In genomic region chr7:116793795-116794360, GRCh38 we compare ENCODE assay signal across 19 cellular contexts.
DNase-seq lines count a peak whose midpoint lies in the region; ATAC-seq and TF ChIP-seq lines count a peak whose summit lies in the region.
"Had no signal": no experiment of that assay in that cellular context is flagged by ENCODE, and none has a peak within 500 bp of the region (broad histone marks: within the 10 kb centered on the region; RNA-seq: fewer than 3 reads in every experiment).

No MANE protein-coding gene starts in this region.

- H4K20me1 ChIP-seq in GM23338 (replicated peaks; ENCODE audit: insufficient read depth): no peaks in the 10 kb centered on the region

- no peaks in the 10 kb centered on the region; the same call in 2 of the 3 replicates for H3K9me3 Mint-ChIP-seq in GM23338
- H3K9me3 Mint-ChIP-seq: CD8-positive, alpha-beta memory T cell; IgD-negative memory B cell had no signal

- no peaks in the 10 kb centered on the region for H3F3A ChIP-seq in GM23338 (replicated peaks; ENCODE audit: low read depth)

- H2AFZ ChIP-seq in GM23338: no peak overlapping the region
- H2AFZ ChIP-seq: GM23248 had no signal

- H3K27me3 ChIP-seq in GM23338 (ENCODE audit: insufficient read depth): no peaks in the 10 kb centered on the region
- H3K27me3 ChIP-seq in colonic mucosa: no peaks in the 10 kb centered on the region
- no peaks in the 10 kb centered on the region for H3K27me3 ChIP-seq in gastrocnemius medialis

- H3K27ac ChIP-seq in GM23338 (ENCODE audit: low read depth) (0 out of 2 replicates have a peak overlapping the region, but pooled peaks have one; percentile 14), colonic mucosa (peak overlapping the region; percentile 54), gastrocnemius medialis (peak overlapping the region in 3 of 4 donors; percentile 9 to 45 (median 31))
- H3K27ac ChIP-seq: GM23248 had no signal

- intact Hi-C loops in colonic mucosa (cut with DNase I) (no loop called here), gastrocnemius medialis (cut with DNase I; ENCODE audit: low total_unique reads) (no loop called here)

- no peak overlapping the region for H3K4me2 ChIP-seq in GM23338

- H3K9me3 ChIP-seq in colonic mucosa (no peaks in the 10 kb centered on the region), gastrocnemius medialis (no peaks in the 10 kb centered on the region)
- H3K9me3 ChIP-seq: BE2C had no signal

- ATAC-seq in GM23338 (no peak), gastrocnemius medialis (no peak), GM18517 (IDR thresholded peaks at IDR 0.05; ENCODE audit: unreplicated experiment) (no peak), GM21515 (IDR thresholded peaks at IDR 0.05; ENCODE audit: unreplicated experiment) (no peak)
- ATAC-seq: HepG2 had no signal

- H3K36me3 ChIP-seq in GM23338 (ENCODE audit: insufficient read depth) (no peaks in the 10 kb centered on the region), colonic mucosa (no peaks in the 10 kb centered on the region), gastrocnemius medialis (peaks cover 0 to 18% of the 10 kb centered on the region in 2 donors)
- H3K36me3 ChIP-seq: BE2C had no signal

- H3K79me2 ChIP-seq in GM23338 (replicated peaks; ENCODE audit: insufficient read depth): no peaks in the 10 kb centered on the region

- TF ChIP-seq CTCF in GM23338 (conservative IDR thresholded peaks at IDR 0.05; ENCODE audit: low read depth in 2 of 2) (no peak), colonic mucosa (IDR thresholded peaks at IDR 0.05) (no peak), gastrocnemius medialis (IDR thresholded peaks at IDR 0.05 in 4 of 5, conservative IDR thresholded peaks at IDR 0.05 in 1 of 5) (no peak)

- in situ Hi-C loops in gastrocnemius medialis (cut with MboI; ENCODE audit: low sequenced_read_pairs in 4 of 4): no loop called here

- no peak for TF ChIP-seq POLR2A in gastrocnemius medialis (IDR thresholded peaks at IDR 0.05)

- H3K4me1 ChIP-seq in GM23338 (ENCODE audit: insufficient read depth) (peaks cover 3% of the 10 kb centered on the region; the same call in 1 of the 2 replicates), colonic mucosa (no peaks in the 10 kb centered on the region), gastrocnemius medialis (no peaks in the 10 kb centered on the region)
- H3K4me1 ChIP-seq: BE2C had no signal

- DNase-seq in GM23338 (ENCODE audit: low spot score) (no peak), colonic mucosa (peak; percentile 55), gastrocnemius medialis (no peak), cerebellar nuclear complex (lab: John Stamatoyannopoulos, UW) (no peak)
- DNase-seq: ACHN; BE2C; C1 segment of cervical spinal cord; CD4-positive, CD25-positive, alpha-beta regulatory T cell; CD8-positive, alpha-beta memory T cell; COR-L47; DMS153; DMS79 treated with DMSO at 0.1 percent for 48 hours; GF-D8; GM23248; KBM-7 had no signal

- peak overlapping the region in 1 of 2 donors; percentile 36 for H3K9ac ChIP-seq in colonic mucosa (ENCODE audit: low read depth in 2 of 2, low read length in 2 of 2)
- H3K9ac ChIP-seq: GM23248 had no signal

- H3K4me3 Mint-ChIP-seq in GM23338: no peak overlapping the region
- H3K4me3 Mint-ChIP-seq: CD4-positive, CD25-positive, alpha-beta regulatory T cell; CD8-positive, alpha-beta memory T cell; IgD-negative memory B cell had no signal

- no peaks in the 10 kb centered on the region for H3K36me3 Mint-ChIP-seq in GM23338 (ENCODE audit: low read depth)
- H3K36me3 Mint-ChIP-seq: CD4-positive, CD25-positive, alpha-beta regulatory T cell; CD8-positive, alpha-beta memory T cell; IgD-negative memory B cell had no signal

- peaks cover 7% of the 10 kb centered on the region for H3K27me3 Mint-ChIP-seq in GM23338 (ENCODE audit: insufficient read depth, low read depth, poor library complexity)

- peaks cover 9% of the 10 kb centered on the region for H3K4me1 Mint-ChIP-seq in GM23338
- H3K4me1 Mint-ChIP-seq: CD4-positive, CD25-positive, alpha-beta regulatory T cell; CD8-positive, alpha-beta memory T cell had no signal

- H3K9me2 ChIP-seq in GM23338 (ENCODE audit: insufficient read depth): no peaks in the 10 kb centered on the region

- H3K27ac Mint-ChIP-seq in GM23338: no peak overlapping the region
- H3K27ac Mint-ChIP-seq: CD4-positive, CD25-positive, alpha-beta regulatory T cell; IgD-negative memory B cell had no signal

- H3K4me3 ChIP-seq in GM23338: no peak overlapping the region
- no peak overlapping the region for H3K4me3 ChIP-seq in colonic mucosa
- no peak overlapping the region for H3K4me3 ChIP-seq in gastrocnemius medialis
- H3K4me3 ChIP-seq: GM23248 had no signal

TF ChIP-seq in GM23338, 12 proteins besides CTCF, POLR2A, EP300 and RAD21:
- TF ChIP-seq EZH2 (IDR thresholded peaks at IDR 0.05; ENCODE audit: low read depth, unreplicated experiment): no peak
- TF ChIP-seq ZNF114 (CRISPR knock-in tag; IDR thresholded peaks at IDR 0.05): no peak
- no peak for TF ChIP-seq ZNF462 (CRISPR knock-in tag; IDR thresholded peaks at IDR 0.05)
